24 cellular contexts compared by ENCODE assay signal in genomic region chr15:38781196-38781595, GRCh38.
A peak's percentile ranks its signal among the peaks of the same experiment; 100 is the strongest.
DNase-seq lines count a peak whose midpoint lies in the region; ATAC-seq and TF ChIP-seq lines count a peak whose summit lies in the region.
"Had no signal": no experiment of that assay in that cellular context is flagged by ENCODE, and none has a peak within 500 bp of the region (broad histone marks: within the 10 kb centered on the region; RNA-seq: fewer than 3 reads in every experiment).

No MANE protein-coding gene starts in this region.

- in situ Hi-C loops in mammary epithelial cell (cut with MboI; ENCODE audit: low sequenced_read_pairs in 2 of 2) = no loop called here

- H3K36me3 ChIP-seq in mammary epithelial cell (ENCODE audit: insufficient read depth, low read length) (no peaks in the 10 kb centered on the region), breast epithelium (no peaks in the 10 kb centered on the region)
- H3K36me3 ChIP-seq: BLaER1 treated with 17β-estradiol and CSF1 and Interleukin-3, amounts not matched to agents 10 nM and 100 nM had no signal

- no TSS peak for BruUV-seq in mammary epithelial cell (replicated peaks; lab: Mats Ljungman, UMichigan)

- WGBS in mammary epithelial cell (ENCODE audit: low coverage, missing lambda C conversion rate) = 10% methylated on average over 2 of the region's 2 CpGs

- no peak for ATAC-seq in HG03460 (IDR thresholded peaks at IDR 0.05; ENCODE audit: unreplicated experiment)
- ATAC-seq: PC-3, SK-N-SH treated with all-trans-retinoic acid at 6 μM for 48 hours had no signal

- peak overlapping the region; percentile 26 for H3K4me2 ChIP-seq in mammary epithelial cell (ENCODE audit: insufficient read depth, low read depth, low read length)
- H3K4me2 ChIP-seq: BLaER1 treated with 17β-estradiol and CSF1 and Interleukin-3, amounts not matched to agents 10 nM and 100 nM had no signal

- no peaks in the 10 kb centered on the region for H4K20me1 ChIP-seq in mammary epithelial cell (ENCODE audit: insufficient read depth, low read length)
- H4K20me1 ChIP-seq: BLaER1 treated with 17β-estradiol and CSF1 and Interleukin-3, amounts not matched to agents 10 nM and 100 nM had no signal

- H3K79me2 ChIP-seq in mammary epithelial cell (ENCODE audit: insufficient read depth, low read length) = no peaks in the 10 kb centered on the region

- H3K27ac ChIP-seq in mammary epithelial cell (ENCODE audit: insufficient read depth, low read depth, low read length) (no peak overlapping the region), breast epithelium (no peak overlapping the region)
- H3K27ac ChIP-seq: 22Rv1; BLaER1 treated with 17β-estradiol and CSF1 and Interleukin-3, amounts not matched to agents 10 nM and 100 nM had no signal

- no peak for TF ChIP-seq POLR2A in breast epithelium (IDR thresholded peaks at IDR 0.05)

- no peak overlapping the region for H3K9ac ChIP-seq in mammary epithelial cell (ENCODE audit: insufficient read depth, low read length)
- H3K9ac ChIP-seq: BLaER1 treated with 17β-estradiol and CSF1 and Interleukin-3, amounts not matched to agents 10 nM and 100 nM had no signal

- TF ChIP-seq CTCF in mammary epithelial cell (conservative IDR thresholded peaks at IDR 0.05 in 1 of 2, IDR thresholded peaks at IDR 0.05 in 1 of 2; ENCODE audit: extremely low read depth in 1 of 2, insufficient read depth in 1 of 2, low read depth in 1 of 2, low read length in 2 of 2) (no peak), breast epithelium (IDR thresholded peaks at IDR 0.05) (no peak), fibroblast of mammary gland (conservative IDR thresholded peaks at IDR 0.05; ENCODE audit: control insufficient read depth, insufficient read depth, low read depth, low read length) (no peak)

- no peaks in the 10 kb centered on the region for H3K9me3 ChIP-seq in mammary epithelial cell (replicated peaks; ENCODE audit: insufficient read depth, low read length)
- H3K9me3 ChIP-seq in breast epithelium = no peaks in the 10 kb centered on the region
- H3K9me3 ChIP-seq: BLaER1 treated with 17β-estradiol and CSF1 and Interleukin-3, amounts not matched to agents 10 nM and 100 nM had no signal

- H3K4me1 ChIP-seq in mammary epithelial cell (ENCODE audit: insufficient read depth, low read length) = peaks cover 6% of the 10 kb centered on the region
- H3K4me1 ChIP-seq in breast epithelium = no peaks in the 10 kb centered on the region
- H3K4me1 ChIP-seq: BLaER1 treated with 17β-estradiol and CSF1 and Interleukin-3, amounts not matched to agents 10 nM and 100 nM had no signal

- CTCF ChIA-PET in mammary epithelial cell (lab: Charles Lee; ENCODE audit: low non-redundant PET) = no interaction called here

- H3K4me3 ChIP-seq in mammary epithelial cell (replicated peaks in 1 of 3; ENCODE audit: insufficient read depth in 1 of 3, low read depth in 2 of 3, low read length in 3 of 3) (no peak overlapping the region), breast epithelium (no peak overlapping the region), fibroblast of mammary gland (ENCODE audit: control insufficient read depth, low read depth, low read length) (no peak overlapping the region)
- H3K4me3 ChIP-seq: BLaER1 treated with 17β-estradiol and CSF1 and Interleukin-3, amounts not matched to agents 10 nM and 100 nM had no signal

- H3K27me3 ChIP-seq in mammary epithelial cell (ENCODE audit: insufficient read depth, low read length) = no peaks in the 10 kb centered on the region
- no peaks in the 10 kb centered on the region for H3K27me3 ChIP-seq in breast epithelium
- H3K27me3 ChIP-seq: BLaER1 treated with 17β-estradiol and CSF1 and Interleukin-3, amounts not matched to agents 10 nM and 100 nM had no signal

- dilution Hi-C loops in mammary epithelial cell (cut with HindIII; ENCODE audit: low sequenced_read_pairs) = no loop called here

- peak overlapping the region; percentile 40 for H2AFZ ChIP-seq in mammary epithelial cell (ENCODE audit: low read depth, low read length)

- peak; percentile 28 for DNase-seq in mammary epithelial cell
- no peak for DNase-seq in breast epithelium (ENCODE audit: low spot score in 2 of 2)
- DNase-seq in amniotic epithelial cell (ENCODE audit: low read depth) = peak; percentile 60
- peak; percentile 10 for DNase-seq in fibroblast of mammary gland (ENCODE audit: low read depth)
- no peak for DNase-seq in activated CD8-positive, alpha-beta memory T cell treated with anti-CD3 and anti-CD28 coated beads, Interleukin-2, amount 50 U/mL, for 48 hours
- DNase-seq in epidermal melanocyte (ENCODE audit: insufficient read length, low spot score) = no peak
- no peak for DNase-seq in pons (ENCODE audit: low spot score)
- DNase-seq: AML-193; CD4-positive, alpha-beta T cell; Karpas-422; MV-4-11; NCI-H1105 treated with DMSO at 0.1 percent for 48 hours; NCI-H146; NCI-H1930; NCI-H2107; NCI-H446; NCI-H524 treated with DMSO at 0.1 percent for 48 hours; NCI-H774; NK-92 treated with Interleukin-12 subunit alpha and Interleukin-12 subunit beta, amount 100 ng/mL, for 24 hours; PC-3 had no signal

- intact Hi-C loops in mammary epithelial cell (cut with micrococcal nuclease) (no loop called here), breast epithelium (cut with DNase I; ENCODE audit: low total_unique reads) (no loop called here)

Comparison
In these comparisons a context has a peak if more than half of its experiments do, and no peak if none do; other contexts are left out.
1. DNase-seq: peak in mammary epithelial cell (single experiment), amniotic epithelial cell (single experiment) and fibroblast of mammary gland (single experiment); none in breast epithelium (0 of 2), activated CD8-positive, alpha-beta memory T cell treated with anti-CD3 and anti-CD28 coated beads, Interleukin-2, amount 50 U/mL, for 48 hours (single experiment), epidermal melanocyte (single experiment) and pons (single experiment).